ENCODE assay signal across 20 cellular contexts in genomic region chr12:69042970-69043369, GRCh38.
DNase-seq lines count a peak whose midpoint lies in the region; ATAC-seq and TF ChIP-seq lines count a peak whose summit lies in the region.
"Had no signal": no experiment of that assay in that cellular context is flagged by ENCODE, and none has a peak within 500 bp of the region (broad histone marks: within the 10 kb centered on the region; RNA-seq: fewer than 3 reads in every experiment).

No MANE protein-coding gene starts in this region.

- intact Hi-C loops in PC-3 (cut with micrococcal nuclease) = no loop called here
- intact Hi-C loops in upper lobe of right lung (cut with DNase I) = no loop called here

- H3F3A ChIP-seq in PC-3 (ENCODE audit: low read length, unreplicated experiment) = no peaks in the 10 kb centered on the region

- H3K9ac ChIP-seq in PC-3 (ENCODE audit: low read length) = no peak overlapping the region

- peak; percentile 15 for ATAC-seq in activated naive CD8-positive, alpha-beta T cell treated with anti-CD3 and anti-CD28 coated beads, Interleukin-2, amount 50 U/mL, for 24 hours
- ATAC-seq in PC-3 = peak; percentile 24
- peak; percentile 82 for ATAC-seq in upper lobe of right lung
- ATAC-seq: activated CD8-positive, alpha-beta T cell treated with anti-CD3 and anti-CD28 coated beads, Interleukin-2, amount 10 ng/mL, durations not matched to agents 7 days and 5 days; left cardiac atrium; T-cell had no signal

- CTCF ChIA-PET in PC-3 (lab: Charles Lee) = no interaction called here

- POLR2A ChIA-PET in PC-3 (lab: Charles Lee; ENCODE audit: unreplicated experiment) = no interaction called here

- H2AFZ ChIP-seq in PC-3 (ENCODE audit: low read length) = no peak overlapping the region

- no peak overlapping the region for H3K27ac Mint-ChIP-seq in activated naive CD8-positive, alpha-beta T cell treated with anti-CD3 and anti-CD28 coated beads, Interleukin-2, amount 50 U/mL, for 24 hours
- no peak overlapping the region for H3K27ac Mint-ChIP-seq in activated naive CD8-positive, alpha-beta T cell treated with anti-CD3 and anti-CD28 coated beads for 36 hours
- H3K27ac Mint-ChIP-seq: activated CD8-positive, alpha-beta T cell treated with anti-CD3 and anti-CD28 coated beads, Interleukin-2, amount 10 ng/mL, durations not matched to agents 7 days and 5 days; activated naive CD8-positive, alpha-beta T cell treated with anti-CD3 and anti-CD28 coated beads, Interleukin-2, amount 10 ng/mL, durations not matched to agents 7 days and 5 days; T-cell had no signal

- no peak overlapping the region for H3K4me3 Mint-ChIP-seq in activated naive CD8-positive, alpha-beta T cell treated with anti-CD3 and anti-CD28 coated beads, Interleukin-2, amount 50 U/mL, for 24 hours
- no peak overlapping the region for H3K4me3 Mint-ChIP-seq in activated naive CD8-positive, alpha-beta T cell treated with anti-CD3 and anti-CD28 coated beads for 36 hours
- H3K4me3 Mint-ChIP-seq: activated CD8-positive, alpha-beta T cell treated with anti-CD3 and anti-CD28 coated beads, Interleukin-2, amount 10 ng/mL, durations not matched to agents 7 days and 5 days; activated naive CD8-positive, alpha-beta T cell treated with anti-CD3 and anti-CD28 coated beads, Interleukin-2, amount 10 ng/mL, durations not matched to agents 7 days and 5 days; T-cell had no signal

- no peak overlapping the region for H3K4me2 ChIP-seq in PC-3 (ENCODE audit: low read length)

- BruUV-seq in PC-3 (replicated peaks; lab: Mats Ljungman, UMichigan) = no TSS peak

- no peaks in the 10 kb centered on the region for H3K36me3 ChIP-seq in PC-3 (ENCODE audit: low read depth, low read length)
- no peaks in the 10 kb centered on the region for H3K36me3 ChIP-seq in upper lobe of right lung
- H3K36me3 ChIP-seq in MG63 = no peaks in the 10 kb centered on the region
- H3K36me3 ChIP-seq: HAP-1, neutrophil had no signal

- H3K9me3 ChIP-seq in PC-3 (ENCODE audit: low read length) = no peaks in the 10 kb centered on the region
- no peaks in the 10 kb centered on the region for H3K9me3 ChIP-seq in upper lobe of right lung
- no peaks in the 10 kb centered on the region for H3K9me3 ChIP-seq in MG63
- H3K9me3 ChIP-seq: HAP-1, neutrophil had no signal

- no peaks in the 10 kb centered on the region for H3K36me3 Mint-ChIP-seq in activated naive CD8-positive, alpha-beta T cell treated with anti-CD3 and anti-CD28 coated beads, Interleukin-2, amount 50 U/mL, for 24 hours (ENCODE audit: low read depth)
- H3K36me3 Mint-ChIP-seq in activated naive CD8-positive, alpha-beta T cell treated with anti-CD3 and anti-CD28 coated beads for 36 hours = no peaks in the 10 kb centered on the region
- H3K36me3 Mint-ChIP-seq: activated naive CD8-positive, alpha-beta T cell treated with anti-CD3 and anti-CD28 coated beads, Interleukin-2, amount 10 ng/mL, durations not matched to agents 7 days and 5 days; T-cell had no signal

- no peak overlapping the region for H3K4me3 ChIP-seq in PC-3 (ENCODE audit: low read length)
- H3K4me3 ChIP-seq in upper lobe of right lung = no peak overlapping the region
- H3K4me3 ChIP-seq in MG63 = no peak overlapping the region
- H3K4me3 ChIP-seq: HAP-1 had no signal

- H3K27ac ChIP-seq in PC-3 (ENCODE audit: low read length) (no peak overlapping the region), upper lobe of right lung (no peak overlapping the region)
- H3K27ac ChIP-seq: neutrophil had no signal

- DNase-seq in activated naive CD8-positive, alpha-beta T cell treated with anti-CD3 and anti-CD28 coated beads, Interleukin-2, amount 50 U/mL, for 24 hours = no peak
- DNase-seq in activated naive CD8-positive, alpha-beta T cell treated with anti-CD3 and anti-CD28 coated beads for 36 hours = no peak
- DNase-seq in PC-3 = no peak
- peak; percentile 67 for DNase-seq in islet precursor cell
- DNase-seq in upper lobe of right lung = no peak
- no peak for DNase-seq in GM03348 (ENCODE audit: low spot score)
- no peak for DNase-seq in MG63
- DNase-seq in activated CD4-positive, alpha-beta T cell treated with anti-CD3 and anti-CD28 coated beads for 4 hours = no peak
- DNase-seq: activated CD8-positive, alpha-beta T cell treated with anti-CD3 and anti-CD28 coated beads, Interleukin-2, amount 10 ng/mL, durations not matched to agents 7 days and 5 days; activated naive CD8-positive, alpha-beta T cell treated with anti-CD3 and anti-CD28 coated beads, Interleukin-2, amount 10 ng/mL, durations not matched to agents 7 days and 5 days; activated T-cell treated with anti-CD3 and anti-CD28 coated beads, Interleukin-2, amount 50 U/mL, for 48 hours; foreskin melanocyte; left cardiac atrium; NCI-H1436; NCI-H446 treated with DMSO at 0.1 percent for 48 hours; Right ventricle myocardium superior; T-cell; trophoblast cell had no signal

- H3K4me1 Mint-ChIP-seq in activated naive CD8-positive, alpha-beta T cell treated with anti-CD3 and anti-CD28 coated beads, Interleukin-2, amount 50 U/mL, for 24 hours = peaks cover 4% of the 10 kb centered on the region
- peaks cover 3% of the 10 kb centered on the region for H3K4me1 Mint-ChIP-seq in activated naive CD8-positive, alpha-beta T cell treated with anti-CD3 and anti-CD28 coated beads for 36 hours
- H3K4me1 Mint-ChIP-seq: activated naive CD8-positive, alpha-beta T cell treated with anti-CD3 and anti-CD28 coated beads, Interleukin-2, amount 10 ng/mL, durations not matched to agents 7 days and 5 days; T-cell had no signal

- no peaks in the 10 kb centered on the region for H3K9me3 Mint-ChIP-seq in activated naive CD8-positive, alpha-beta T cell treated with anti-CD3 and anti-CD28 coated beads, Interleukin-2, amount 50 U/mL, for 24 hours
- no peaks in the 10 kb centered on the region for H3K9me3 Mint-ChIP-seq in activated naive CD8-positive, alpha-beta T cell treated with anti-CD3 and anti-CD28 coated beads for 36 hours
- H3K9me3 Mint-ChIP-seq: T-cell had no signal

- TF ChIP-seq CTCF in PC-3 (conservative IDR thresholded peaks at IDR 0.05; ENCODE audit: low read depth, low read length) (0 out of 2 replicates have a peak, but pooled peaks have one; percentile 14), upper lobe of right lung (IDR thresholded peaks at IDR 0.05) (no peak)

- peaks cover 17% of the 10 kb centered on the region for H3K27me3 Mint-ChIP-seq in activated naive CD8-positive, alpha-beta T cell treated with anti-CD3 and anti-CD28 coated beads, Interleukin-2, amount 50 U/mL, for 24 hours
- H3K27me3 Mint-ChIP-seq in activated naive CD8-positive, alpha-beta T cell treated with anti-CD3 and anti-CD28 coated beads for 36 hours = peaks cover 13% of the 10 kb centered on the region

- H3K4me1 ChIP-seq in PC-3 (ENCODE audit: insufficient read depth, low read length) = no peaks in the 10 kb centered on the region
- peaks cover 5% of the 10 kb centered on the region for H3K4me1 ChIP-seq in upper lobe of right lung
- H3K4me1 ChIP-seq: HAP-1 had no signal

- no peaks in the 10 kb centered on the region for H3K27me3 ChIP-seq in PC-3 (ENCODE audit: low read length)
- H3K27me3 ChIP-seq in upper lobe of right lung = no peaks in the 10 kb centered on the region
- H3K27me3 ChIP-seq in MG63 = no peaks in the 10 kb centered on the region
- H3K27me3 ChIP-seq: neutrophil had no signal

- no peaks in the 10 kb centered on the region for H3K79me2 ChIP-seq in PC-3 (ENCODE audit: low read length)

- H3K9me2 ChIP-seq in PC-3 (replicated peaks; ENCODE audit: low read length) = no peaks in the 10 kb centered on the region; the same call in 1 of the 2 replicates

- no peaks in the 10 kb centered on the region for H4K20me1 ChIP-seq in PC-3 (ENCODE audit: low read length)

Comparison
In these comparisons a context has a peak if more than half of its experiments do, and no peak if none do; other contexts are left out.
1. ATAC-seq: peak in every context shown above with its lines; median percentile 82 in upper lobe of right lung; 24 in PC-3; 15 in activated naive CD8-positive, alpha-beta T cell treated with anti-CD3 and anti-CD28 coated beads, Interleukin-2, amount 50 U/mL, for 24 hours.